8 cellular contexts compared by ENCODE assay signal in genomic region chr17:39618252-39618913, GRCh38. TPM values are rescaled to one million over a fixed set of nuclear protein-coding genes. Genes with fewer than 3 reads are reported as not detected.
DNase-seq lines count a peak whose midpoint lies in the region; ATAC-seq and TF ChIP-seq lines count a peak whose summit lies in the region.

No MANE protein-coding gene starts in this region.

- TF ChIP-seq POLR2A in gastrocnemius medialis (IDR thresholded peaks at IDR 0.05): no peak

- H3K4me3 Mint-ChIP-seq in activated naive CD4-positive, alpha-beta T cell treated with anti-CD3 and anti-CD28 coated beads, Interleukin-2, amount 50 U/mL, for 24 hours: peak overlapping the region; percentile 82

- no peaks in the 10 kb centered on the region for H3K36me3 Mint-ChIP-seq in activated naive CD4-positive, alpha-beta T cell treated with anti-CD3 and anti-CD28 coated beads, Interleukin-2, amount 50 U/mL, for 24 hours
- no peaks in the 10 kb centered on the region for H3K36me3 Mint-ChIP-seq in activated naive CD4-positive, alpha-beta T cell treated with anti-CD3 and anti-CD28 coated beads, Interleukin-2, amount 50 U/mL, for 72 hours

- H3K9me3 Mint-ChIP-seq in activated naive CD4-positive, alpha-beta T cell treated with anti-CD3 and anti-CD28 coated beads, Interleukin-2, amount 50 U/mL, for 24 hours: no peaks in the 10 kb centered on the region
- no peaks in the 10 kb centered on the region for H3K9me3 Mint-ChIP-seq in activated naive CD4-positive, alpha-beta T cell treated with anti-CD3 and anti-CD28 coated beads, Interleukin-2, amount 50 U/mL, for 72 hours

- H3K4me3 ChIP-seq in fibroblast of villous mesenchyme (ENCODE audit: low read depth, low read length) (peak overlapping the region; percentile 65), gastrocnemius medialis (peak overlapping the region; percentile 49 to 63 (median 61))

- in situ Hi-C loops in gastrocnemius medialis (cut with MboI; ENCODE audit: low sequenced_read_pairs in 4 of 4): no loop called here

- H3K36me3 ChIP-seq in gastrocnemius medialis: no peaks in the 10 kb centered on the region

- H3K27me3 Mint-ChIP-seq in activated naive CD4-positive, alpha-beta T cell treated with anti-CD3 and anti-CD28 coated beads, Interleukin-2, amount 50 U/mL, for 24 hours: no peaks in the 10 kb centered on the region

- H3K4me1 Mint-ChIP-seq in activated naive CD4-positive, alpha-beta T cell treated with anti-CD3 and anti-CD28 coated beads, Interleukin-2, amount 50 U/mL, for 24 hours: peaks cover 11% of the 10 kb centered on the region

- H3K27ac ChIP-seq in gastrocnemius medialis: peak overlapping the region in 2 of 4 donors; percentile 7 to 16

- H3K9me3 ChIP-seq in gastrocnemius medialis: no peaks in the 10 kb centered on the region

- no peak for DNase-seq in activated naive CD4-positive, alpha-beta T cell treated with anti-CD3 and anti-CD28 coated beads, Interleukin-2, amount 50 U/mL, for 72 hours (ENCODE audit: low spot score in 2 of 2)
- peak; percentile 17 for DNase-seq in fibroblast of villous mesenchyme (ENCODE audit: low read depth)
- no peak for DNase-seq in gastrocnemius medialis
- DNase-seq in putamen (ENCODE audit: low spot score): no peak

- no peak for TF ChIP-seq CTCF in fibroblast of villous mesenchyme (IDR thresholded peaks at IDR 0.05; ENCODE audit: insufficient read depth, low read depth, low read length)
- no peak for TF ChIP-seq CTCF in gastrocnemius medialis (IDR thresholded peaks at IDR 0.05 in 4 of 5, conservative IDR thresholded peaks at IDR 0.05 in 1 of 5)

- H3K27ac Mint-ChIP-seq in activated naive CD4-positive, alpha-beta T cell treated with anti-CD3 and anti-CD28 coated beads, Interleukin-2, amount 50 U/mL, for 24 hours: peak overlapping the region; percentile 84
- H3K27ac Mint-ChIP-seq in activated naive CD4-positive, alpha-beta T cell treated with anti-CD3 and anti-CD28 coated beads, Interleukin-2, amount 50 U/mL, for 72 hours: no peak overlapping the region

- no peak for ATAC-seq in activated naive CD4-positive, alpha-beta T cell treated with anti-CD3 and anti-CD28 coated beads, Interleukin-2, amount 50 U/mL, for 72 hours
- ATAC-seq in SK-N-SH treated with all-trans-retinoic acid at 6 μM for 48 hours (peak; percentile 18), gastrocnemius medialis (no peak), HG03457 (IDR thresholded peaks at IDR 0.05; ENCODE audit: unreplicated experiment) (no peak), GM18868 (IDR thresholded peaks at IDR 0.05; ENCODE audit: unreplicated experiment) (no peak)

- H3K27me3 ChIP-seq in gastrocnemius medialis: peaks cover 3 to 16% (median 5%) of the 10 kb centered on the region in 3 donors

- intact Hi-C loops in gastrocnemius medialis (cut with DNase I; ENCODE audit: low total_unique reads): no loop called here

- peaks cover 3 to 5% of the 10 kb centered on the region in 2 donors for H3K4me1 ChIP-seq in gastrocnemius medialis

TF ChIP-seq in SK-N-SH treated with all-trans-retinoic acid at 6 μM for 48 hours, 23 proteins besides CTCF, POLR2A, EP300 and RAD21:
- no peak for TF ChIP-seq SNAI2 (CRISPR knock-in tag; IDR thresholded peaks at IDR 0.05)
- TF ChIP-seq ZFP3 (CRISPR knock-in tag; IDR thresholded peaks at IDR 0.05): no peak
- TF ChIP-seq TCF4 (CRISPR knock-in tag; IDR thresholded peaks at IDR 0.05; ENCODE audit: borderline replicate concordance): no peak
- TF ChIP-seq OSR1 (CRISPR knock-in tag; IDR thresholded peaks at IDR 0.05): no peak
- no peak for TF ChIP-seq GLIS3 (CRISPR knock-in tag; IDR thresholded peaks at IDR 0.05)
- no peak for TF ChIP-seq CREB5 (CRISPR knock-in tag; IDR thresholded peaks at IDR 0.05; ENCODE audit: low read depth)
- TF ChIP-seq ZNF565 (CRISPR knock-in tag; conservative IDR thresholded peaks at IDR 0.05; ENCODE audit: low read depth): no peak
- TF ChIP-seq RARB (CRISPR knock-in tag; IDR thresholded peaks at IDR 0.05): no peak
- no peak for TF ChIP-seq CSRNP3 (CRISPR knock-in tag; IDR thresholded peaks at IDR 0.05)
- TF ChIP-seq ARNTL (CRISPR knock-in tag; IDR thresholded peaks at IDR 0.05; ENCODE audit: borderline replicate concordance, low read depth): no peak
- TF ChIP-seq ZNF8 (CRISPR knock-in tag; IDR thresholded peaks at IDR 0.05): no peak
TF ChIP-seq in SK-N-SH treated with all-trans-retinoic acid at 6 μM for 48 hours: peak in this region for 0.

RNA-seq across cellular contexts. Expression of gene PPP1R1B, which starts 8.4 kb away (rescaled TPM):
- under 1 TPM in 1 of 2 donors, not detected in 1; 0.16 TPM for total RNA-seq in activated naive CD4-positive, alpha-beta T cell treated with anti-CD3 and anti-CD28 coated beads, Interleukin-2, amount 50 U/mL, for 72 hours
- total RNA-seq in fibroblast of villous mesenchyme: not detected in 2 replicates
- total RNA-seq in gastrocnemius medialis: 1 to 10 TPM in 2 of 4 donors, not detected in 2; 1.5 to 5.1 TPM

RNA-seq across cellular contexts. Expression of gene NEUROD2, which starts 10.7 kb away (rescaled TPM):
- total RNA-seq in activated naive CD4-positive, alpha-beta T cell treated with anti-CD3 and anti-CD28 coated beads, Interleukin-2, amount 50 U/mL, for 72 hours: not detected
- total RNA-seq in fibroblast of villous mesenchyme (not detected in 2 replicates), gastrocnemius medialis (not detected)

RNA-seq across cellular contexts. Expression of gene STARD3, which starts 18.6 kb away (rescaled TPM):
- 10 to 100 TPM; 62.7 to 80.6 TPM for total RNA-seq in activated naive CD4-positive, alpha-beta T cell treated with anti-CD3 and anti-CD28 coated beads, Interleukin-2, amount 50 U/mL, for 72 hours
- total RNA-seq in fibroblast of villous mesenchyme: 23.7 and 42.5 TPM in 2 replicates
- 10 to 100 TPM; 31.0 to 41.7 (median 41.0) TPM for total RNA-seq in gastrocnemius medialis

RNA-seq across cellular contexts. Expression of gene TCAP, which starts 46.8 kb away (rescaled TPM):
- total RNA-seq in activated naive CD4-positive, alpha-beta T cell treated with anti-CD3 and anti-CD28 coated beads, Interleukin-2, amount 50 U/mL, for 72 hours: 1 to 10 TPM; 2.3 to 3.0 TPM
- total RNA-seq in fibroblast of villous mesenchyme: under 0.01 TPM in 1 of 2 replicates, not detected in the other
- 1,000 to 10,000 TPM; 1,768 to 3,088 (median 2,493) TPM for total RNA-seq in gastrocnemius medialis

RNA-seq across cellular contexts. Expression of gene PNMT, which starts 49.9 kb away (rescaled TPM):
- under 1 TPM in 1 of 2 donors, not detected in 1; 0.64 TPM for total RNA-seq in activated naive CD4-positive, alpha-beta T cell treated with anti-CD3 and anti-CD28 coated beads, Interleukin-2, amount 50 U/mL, for 72 hours
- total RNA-seq in fibroblast of villous mesenchyme (not detected in 2 replicates), gastrocnemius medialis (10 to 100 TPM in 1 of 4 donors, 1 to 10 TPM in 3; 2.0 to 11.8 (median 7.1) TPM)
